ENCODE assay signal across 15 cellular contexts in genomic region chr2:67255933-67256615, GRCh38.
A peak's percentile ranks its signal among the peaks of the same experiment; 100 is the strongest.
DNase-seq lines count a peak whose midpoint lies in the region; TF ChIP-seq lines count a peak whose summit lies in the region.
"Had no signal": no experiment of that assay in that cellular context is flagged by ENCODE, and none has a peak within 500 bp of the region (broad histone marks: within the 10 kb centered on the region; RNA-seq: fewer than 3 reads in every experiment).

No MANE protein-coding gene starts in this region.

- no peak overlapping the region for H2BK120ac ChIP-seq in neuronal stem cell (ENCODE audit: low read depth, low read length)

- H3K27me3 ChIP-seq in kidney epithelial cell (ENCODE audit: control insufficient read depth, insufficient read depth, low read length) (no peaks in the 10 kb centered on the region), neuronal stem cell (ENCODE audit: control insufficient read depth in 3 of 3, insufficient read depth in 3 of 3, low read depth in 1 of 3, low read length in 3 of 3) (no peaks in the 10 kb centered on the region)
- H3K27me3 ChIP-seq: hepatocyte, neural progenitor cell had no signal

- H3K27ac ChIP-seq in neuronal stem cell (replicated peaks; ENCODE audit: low read length) = no peak overlapping the region
- H3K27ac ChIP-seq: hepatocyte, neural progenitor cell had no signal

- no peak overlapping the region for H3K18ac ChIP-seq in neuronal stem cell (ENCODE audit: low read length)

- H3K79me1 ChIP-seq in neuronal stem cell (ENCODE audit: low read depth, low read length) = no peaks in the 10 kb centered on the region

- no peak overlapping the region for H4K8ac ChIP-seq in neuronal stem cell (ENCODE audit: low read depth, low read length)

- H3K4me3 ChIP-seq in kidney epithelial cell (ENCODE audit: low read depth, low read length) = no peak overlapping the region
- no peak overlapping the region for H3K4me3 ChIP-seq in neuronal stem cell (ENCODE audit: low read length in 2 of 2)
- H3K4me3 ChIP-seq: hepatocyte, neural progenitor cell, skin epidermis had no signal

- no peaks in the 10 kb centered on the region for H3K4me1 ChIP-seq in neuronal stem cell (ENCODE audit: control insufficient read depth in 2 of 2, insufficient read depth in 1 of 2, low read depth in 1 of 2, low read length in 2 of 2)
- H3K4me1 ChIP-seq: neural progenitor cell had no signal

- H2AFZ ChIP-seq in neuronal stem cell (ENCODE audit: low read length) = no peak overlapping the region
- H2AFZ ChIP-seq: hepatocyte, neural progenitor cell had no signal

- no peak overlapping the region for H3K4ac ChIP-seq in neuronal stem cell (ENCODE audit: low read length)

- H3K14ac ChIP-seq in neuronal stem cell (ENCODE audit: low read length) = no peak overlapping the region

- no peak overlapping the region for H2BK5ac ChIP-seq in neuronal stem cell (ENCODE audit: low read length)

- no peak overlapping the region for H4K91ac ChIP-seq in neuronal stem cell (ENCODE audit: low read depth, low read length, poor library complexity)

- H3K4me2 ChIP-seq in neuronal stem cell (ENCODE audit: insufficient read depth, low read length, poor library complexity, severe bottlenecking) = no peak overlapping the region
- H3K4me2 ChIP-seq: hepatocyte, neural progenitor cell had no signal

- no peak overlapping the region for H2AK5ac ChIP-seq in neuronal stem cell (ENCODE audit: low read depth, low read length)

- no peaks in the 10 kb centered on the region for H3K9me3 ChIP-seq in neuronal stem cell (replicated peaks in 1 of 2; ENCODE audit: control insufficient read depth in 2 of 2, insufficient read depth in 1 of 2, low read depth in 1 of 2, low read length in 2 of 2)

- H3K36me3 ChIP-seq in kidney epithelial cell (ENCODE audit: control insufficient read depth, insufficient read depth, low read length) (no peaks in the 10 kb centered on the region), neuronal stem cell (replicated peaks in 1 of 2; ENCODE audit: control insufficient read depth in 2 of 2, insufficient read depth in 2 of 2, low read length in 2 of 2) (no peaks in the 10 kb centered on the region)
- H3K36me3 ChIP-seq: neural progenitor cell had no signal

- no CpG with 5 or more reads among the region's 2 CpGs for WGBS in neuronal stem cell (ENCODE audit: extremely low coverage in 2 of 2, insufficient read length in 2 of 2, insufficient replicate concordance in 1 of 2), 2 donors

- no peak overlapping the region for H2BK15ac ChIP-seq in neuronal stem cell (ENCODE audit: low read length)

- H2BK12ac ChIP-seq in neuronal stem cell (ENCODE audit: low read length) = no peak overlapping the region

- H3K9ac ChIP-seq in neuronal stem cell (ENCODE audit: low read depth, low read length, poor library complexity) = no peak overlapping the region
- H3K9ac ChIP-seq: neural progenitor cell had no signal

- no peak overlapping the region for H3K23ac ChIP-seq in neuronal stem cell (ENCODE audit: low read depth, low read length, poor library complexity)

- no peak for TF ChIP-seq CTCF in kidney epithelial cell (IDR thresholded peaks at IDR 0.05; ENCODE audit: insufficient read depth, low read length, poor library complexity, severe bottlenecking)

- peak; percentile 69 for DNase-seq in DMS153 (lab: John Stamatoyannopoulos, UW)
- DNase-seq in M059J (ENCODE audit: low read depth) = peak; percentile 68
- peak; percentile 5 for DNase-seq in astrocyte of the hippocampus (ENCODE audit: low read depth, low spot score)
- DNase-seq in kidney epithelial cell (ENCODE audit: low read depth) = peak; percentile 37
- DNase-seq in activated T-cell treated with anti-CD3 and anti-CD28 coated beads, Interleukin-2, amount 50 U/mL, for 1 hour = no peak
- DNase-seq in neuronal stem cell (ENCODE audit: low spot score) = no peak
- no peak for DNase-seq in cerebellar cortex (ENCODE audit: low spot score)
- no peak for DNase-seq in NCI-H524 treated with DMSO at 0.1 percent for 48 hours (lab: John Stamatoyannopoulos, UW)
- DNase-seq: activated T-cell treated with anti-CD3 and anti-CD28 coated beads, Interleukin-2, amount 50 U/mL, for 24 hours; amygdala; CD4-positive, alpha-beta memory T cell; T-cell had no signal

Comparison
In these comparisons a context has a peak if more than half of its experiments do, and no peak if none do; other contexts are left out.
1. DNase-seq: peak in DMS153 (single experiment), M059J (single experiment), astrocyte of the hippocampus (single experiment) and kidney epithelial cell (single experiment); none in activated T-cell treated with anti-CD3 and anti-CD28 coated beads, Interleukin-2, amount 50 U/mL, for 1 hour (single experiment), neuronal stem cell (single experiment), cerebellar cortex (single experiment) and NCI-H524 treated with DMSO at 0.1 percent for 48 hours (single experiment).